ENCODE assay signal across 6 cellular contexts in genomic region chr12:64063121-64063520, GRCh38.
"Had no signal": no experiment of that assay in that cellular context is flagged by ENCODE, and none has a peak within 500 bp of the region (broad histone marks: within the 10 kb centered on the region; RNA-seq: fewer than 3 reads in every experiment).

No MANE protein-coding gene starts in this region.

- H3K27ac ChIP-seq: GM23248 had no signal

- DNase-seq: GM23248, GOT3, H9, HCEC 1CT, IMR-90 had no signal

- H3K4me3 ChIP-seq: GM23248 had no signal

- FAIRE-seq: HTR-8/SVneo had no signal

- H2AFZ ChIP-seq: GM23248 had no signal

- H3K9ac ChIP-seq: GM23248 had no signal
